ENCODE assay signal across 25 cellular contexts in genomic region chr1:232250838-232251237, GRCh38.
DNase-seq lines count a peak whose midpoint lies in the region; TF ChIP-seq lines count a peak whose summit lies in the region.
"Had no signal": no experiment of that assay in that cellular context is flagged by ENCODE, and none has a peak within 500 bp of the region (broad histone marks: within the 10 kb centered on the region; RNA-seq: fewer than 3 reads in every experiment).

No MANE protein-coding gene starts in this region.

- no peaks in the 10 kb centered on the region for H3K9me2 ChIP-seq in PC-9 (ENCODE audit: insufficient read depth)

- H3K9me3 ChIP-seq in WERI-Rb-1 (ENCODE audit: severe bottlenecking) (no peaks in the 10 kb centered on the region), mesenchymal stem cell (ENCODE audit: control insufficient read depth, low read length) (no peaks in the 10 kb centered on the region), PC-9 (ENCODE audit: insufficient read depth, low read depth) (no peaks in the 10 kb centered on the region), A673 (ENCODE audit: low read depth, low read length, poor library complexity, severe bottlenecking) (no peaks in the 10 kb centered on the region)
- H3K9me3 ChIP-seq: BE2C had no signal

- BruUV-seq in PC-9 (replicated peaks; lab: Mats Ljungman, UMichigan): no TSS peak
- no TSS peak for BruUV-seq in A673 (replicated peaks; lab: Mats Ljungman, UMichigan)

- no peak overlapping the region for H3K4me2 ChIP-seq in mesenchymal stem cell (ENCODE audit: low read length, poor library complexity, severe bottlenecking)
- no peak overlapping the region for H3K4me2 ChIP-seq in PC-9

- CTCF ChIA-PET in PC-9 (lab: Charles Lee): no interaction called here
- CTCF ChIA-PET in A673 (lab: Charles Lee): no interaction called here

- H4K20me1 ChIP-seq in PC-9 (ENCODE audit: insufficient read depth): no peaks in the 10 kb centered on the region

- intact Hi-C loops in PC-9 (cut with micrococcal nuclease; ENCODE audit: unreplicated experiment): no loop called here
- intact Hi-C loops in A673 (cut with micrococcal nuclease; ENCODE audit: unreplicated experiment): no loop called here

- H3K9ac ChIP-seq in mesenchymal stem cell (ENCODE audit: low read length): no peak overlapping the region

- H2AFZ ChIP-seq in mesenchymal stem cell (ENCODE audit: low read depth, low read length) (no peak overlapping the region), PC-9 (no peak overlapping the region)

- peak; percentile 93 for DNase-seq in D341Med (ENCODE audit: low spot score)
- DNase-seq in NCI-H524 (lab: John Stamatoyannopoulos, UW): peak; percentile 96 to 98
- DNase-seq in WERI-Rb-1: peak; percentile 99
- no peak for DNase-seq in mesenchymal stem cell
- DNase-seq in NOMO-1 treated with dmso at 0.1 percent for 144 hours (lab: John Stamatoyannopoulos, UW; ENCODE audit: unreplicated experiment): no peak
- DNase-seq in PC-9: no peak
- DNase-seq in A673 (ENCODE audit: low spot score): no peak
- DNase-seq in germinal center (ENCODE audit: low spot score): no peak
- DNase-seq: ACHN; BE2C; CD8-positive, alpha-beta memory T cell; GDM1; Karpas-422; NCI-H1092 treated with DMSO at 0.1 percent for 48 hours; NCI-H1436; NCI-H187; NCI-H2081 treated with DMSO at 0.1 percent for 48 hours; NCI-H2171; NCI-H226; NCI-H510A; NCI-H774; OCI-M1; SIG-M5 had no signal

- H3K79me1 ChIP-seq in mesenchymal stem cell (replicated peaks; ENCODE audit: low read length, poor library complexity, severe bottlenecking): no peaks in the 10 kb centered on the region

- no peak overlapping the region for H2BK5ac ChIP-seq in mesenchymal stem cell (ENCODE audit: low read depth, low read length, poor library complexity, severe bottlenecking)

- POLR2A ChIA-PET in PC-9 (lab: Charles Lee; ENCODE audit: unreplicated experiment) (no interaction called here), A673 (lab: Charles Lee; ENCODE audit: low non-redundant PET) (no interaction called here)

- H3K36me3 ChIP-seq in WERI-Rb-1 (no peaks in the 10 kb centered on the region), mesenchymal stem cell (ENCODE audit: control insufficient read depth in 1 of 2, insufficient read depth in 2 of 2, low read depth in 1 of 2, low read length in 2 of 2) (no peaks in the 10 kb centered on the region), PC-9 (ENCODE audit: low read depth) (no peaks in the 10 kb centered on the region), A673 (ENCODE audit: insufficient read depth, low read length, poor library complexity, severe bottlenecking) (no peaks in the 10 kb centered on the region)
- H3K36me3 ChIP-seq: BE2C had no signal

- H3K4ac ChIP-seq in mesenchymal stem cell (ENCODE audit: low read depth in 1 of 2, low read length in 2 of 2): peak overlapping the region in 1 of 2 experiments; percentile 7

- no peak overlapping the region for H2BK120ac ChIP-seq in mesenchymal stem cell (ENCODE audit: low read depth, low read length)

- H3K79me2 ChIP-seq in PC-9 (ENCODE audit: low read depth): no peaks in the 10 kb centered on the region

- no peak overlapping the region for H3K23ac ChIP-seq in mesenchymal stem cell (ENCODE audit: low read length in 2 of 2)

- H3K18ac ChIP-seq in mesenchymal stem cell (ENCODE audit: low read depth in 1 of 2, low read length in 2 of 2): no peak overlapping the region

- TF ChIP-seq CTCF in WERI-Rb-1 (IDR thresholded peaks at IDR 0.05; ENCODE audit: low read depth, low read length) (no peak), PC-9 (conservative IDR thresholded peaks at IDR 0.05) (no peak), A673 (conservative IDR thresholded peaks at IDR 0.05; ENCODE audit: low read depth, low read length) (no peak)

- H3K27me3 ChIP-seq in WERI-Rb-1 (ENCODE audit: insufficient read depth, low read depth, severe bottlenecking) (peaks cover 37% of the 10 kb centered on the region), mesenchymal stem cell (ENCODE audit: control insufficient read depth in 1 of 2, insufficient read depth in 1 of 2, low read length in 2 of 2) (no peaks in the 10 kb centered on the region), PC-9 (ENCODE audit: insufficient read depth, low read depth) (peaks cover 38% of the 10 kb centered on the region), A673 (replicated peaks; ENCODE audit: insufficient read depth, low read depth, low read length, poor library complexity) (no peaks in the 10 kb centered on the region)
- H3K27me3 ChIP-seq: BE2C had no signal

- peak overlapping the region; percentile 77 for H2BK15ac ChIP-seq in mesenchymal stem cell (ENCODE audit: low read depth, poor library complexity, severe bottlenecking)

- H3K14ac ChIP-seq in mesenchymal stem cell (ENCODE audit: low read length in 2 of 2): no peak overlapping the region

- H4K8ac ChIP-seq in mesenchymal stem cell (ENCODE audit: low read length): peak overlapping the region; percentile 47

- no peaks in the 10 kb centered on the region for H3F3A ChIP-seq in PC-9 (ENCODE audit: insufficient read depth, low read depth)

- no peak overlapping the region for H3K27ac ChIP-seq in WERI-Rb-1
- H3K27ac ChIP-seq in mesenchymal stem cell (ENCODE audit: low read length, poor library complexity, severe bottlenecking): no peak overlapping the region
- no peak overlapping the region for H3K27ac ChIP-seq in PC-9
- no peak overlapping the region for H3K27ac ChIP-seq in A673 (ENCODE audit: low read depth, low read length, poor library complexity, severe bottlenecking)
- H3K27ac ChIP-seq: 22Rv1 had no signal

- peak overlapping the region; percentile 19; the same call in 1 of the 2 replicates for H3K4me3 ChIP-seq in WERI-Rb-1 (ENCODE audit: low read depth, low read length)
- no peak overlapping the region for H3K4me3 ChIP-seq in mesenchymal stem cell (ENCODE audit: insufficient read depth in 1 of 2, low read depth in 1 of 2, low read length in 2 of 2)
- no peak overlapping the region for H3K4me3 ChIP-seq in PC-9
- H3K4me3 ChIP-seq in A673 (ENCODE audit: low read depth, low read length, poor library complexity, severe bottlenecking): no peak overlapping the region
- H3K4me3 ChIP-seq: GM12878 had no signal

- H2AK5ac ChIP-seq in mesenchymal stem cell (ENCODE audit: low read length, severe bottlenecking): no peak overlapping the region

- no peaks in the 10 kb centered on the region for H3K4me1 ChIP-seq in mesenchymal stem cell (ENCODE audit: control insufficient read depth, insufficient read depth, low read depth, low read length)
- H3K4me1 ChIP-seq in PC-9 (replicated peaks; ENCODE audit: insufficient read depth): no peaks in the 10 kb centered on the region
- no peaks in the 10 kb centered on the region for H3K4me1 ChIP-seq in A673 (ENCODE audit: insufficient read depth, low read length, poor library complexity, severe bottlenecking)

- no peak overlapping the region for H4K91ac ChIP-seq in mesenchymal stem cell (ENCODE audit: low read length)

- WGBS in mesenchymal stem cell: 79% methylated on average over 3 of the region's 3 CpGs

- H2BK12ac ChIP-seq in mesenchymal stem cell (ENCODE audit: low read length in 2 of 2): peak overlapping the region in 1 of 2 experiments; percentile 56

Comparison
In these comparisons a context has a peak if more than half of its experiments do, and no peak if none do; other contexts are left out.
1. DNase-seq: peak in D341Med (single experiment), NCI-H524 (2 of 2) and WERI-Rb-1 (single experiment); none in mesenchymal stem cell (single experiment), NOMO-1 treated with dmso at 0.1 percent for 144 hours (single experiment), PC-9 (0 of 2), A673 (single experiment) and germinal center (single experiment).